ENCODE assay signal across 8 cellular contexts in genomic region chr1:183633676-183634343, GRCh38.
A peak's percentile ranks its signal among the peaks of the same experiment; 100 is the strongest.
DNase-seq lines count a peak whose midpoint lies in the region; ATAC-seq and TF ChIP-seq lines count a peak whose summit lies in the region.

No MANE protein-coding gene starts in this region.

- DNase-seq in AML-193 (lab: John Stamatoyannopoulos, UW) (peak; percentile 82 to 83), GM12864 (ENCODE audit: low read depth) (peak; percentile 73), NCI-H1694 (lab: John Stamatoyannopoulos, UW) (peak; percentile 83), fibroblast of the conjunctiva (ENCODE audit: low read depth) (peak; percentile 87), HPDE6-E6E7 (ENCODE audit: extremely low spot score) (no peak)

- H3K27ac ChIP-seq in parathyroid adenoma: peak overlapping the region; percentile 37

- no peaks in the 10 kb centered on the region for H3K36me3 ChIP-seq in parathyroid adenoma (ENCODE audit: control insufficient read depth, insufficient read depth, low read length)

- no peak overlapping the region for H2AFZ ChIP-seq in parathyroid adenoma

- peak overlapping the region; percentile 48 for H3K4me2 ChIP-seq in parathyroid adenoma (ENCODE audit: low read length)

- H3K27me3 ChIP-seq in parathyroid adenoma (ENCODE audit: control insufficient read depth, insufficient read depth, low read length): no peaks in the 10 kb centered on the region

- peak; percentile 35 for ATAC-seq in HG02642 (IDR thresholded peaks at IDR 0.05; ENCODE audit: poor library complexity, unreplicated experiment)

- no peaks in the 10 kb centered on the region for H3K9me3 ChIP-seq in parathyroid adenoma (ENCODE audit: control insufficient read depth, low read length)

- H3K4me3 ChIP-seq in GM12864 (ENCODE audit: low read depth, low read length) (peak overlapping the region; percentile 88), WI38 (ENCODE audit: low read depth, low read length) (peak overlapping the region; percentile 89), parathyroid adenoma (ENCODE audit: low read depth, low read length) (peak overlapping the region; percentile 96)

- no peak overlapping the region for H3K9ac ChIP-seq in parathyroid adenoma

- no peaks in the 10 kb centered on the region for H3K4me1 ChIP-seq in parathyroid adenoma

- TF ChIP-seq CTCF in GM12864 (IDR thresholded peaks at IDR 0.05; ENCODE audit: low read depth, low read length, missing control alignments) (peak; percentile 57), WI38 (IDR thresholded peaks at IDR 0.05; ENCODE audit: low read depth, low read length) (no peak), parathyroid adenoma (IDR thresholded peaks at IDR 0.05) (peak; percentile 15)

- no peaks in the 10 kb centered on the region for H3K79me2 ChIP-seq in parathyroid adenoma
